Comparison of ENCODE assay signal across 8 cellular contexts in the genomic region with DNA sequence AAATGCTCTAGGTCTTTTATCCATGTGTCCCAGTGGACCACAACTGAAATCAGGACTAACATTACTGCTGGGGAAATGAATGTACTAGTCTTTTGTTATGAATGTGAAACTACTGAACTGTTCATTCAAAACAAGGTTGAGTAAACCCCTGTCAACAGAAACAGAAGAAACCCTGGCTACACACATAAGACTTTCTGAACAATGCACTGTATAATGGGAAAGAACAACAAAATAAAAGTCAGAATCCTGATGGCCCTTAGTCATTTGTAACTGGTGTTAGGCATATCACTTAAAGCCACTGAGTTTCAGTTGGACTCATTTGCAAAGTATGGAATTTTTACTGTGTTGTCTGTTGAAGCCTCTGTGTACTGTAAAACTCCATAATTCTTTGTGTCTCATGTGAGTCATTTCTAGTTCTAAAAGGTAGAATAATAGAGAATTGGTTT.
DNase-seq lines count a peak whose midpoint lies in the region; ATAC-seq, FAIRE-seq and TF ChIP-seq lines count a peak whose summit lies in the region.

No MANE protein-coding gene starts in this region.

- no peak for TF ChIP-seq CTCF in endothelial cell of umbilical vein (IDR thresholded peaks at IDR 0.05; ENCODE audit: extremely low read depth in 1 of 2, insufficient read depth in 1 of 2, low read depth in 1 of 2, low read length in 2 of 2)

- FAIRE-seq in GM12892 (lab: Jason Lieb, UNC): peak; percentile 87
- FAIRE-seq in endothelial cell of umbilical vein (lab: Jason Lieb, UNC): no peak

- H4K20me1 ChIP-seq in endothelial cell of umbilical vein (replicated peaks; ENCODE audit: control insufficient read depth, extremely low read depth, insufficient read depth, low read length): no peaks in the 10 kb centered on the region

- H3K9me1 ChIP-seq in endothelial cell of umbilical vein (replicated peaks; ENCODE audit: control insufficient read depth, extremely low read depth, insufficient read depth, low read length): no peaks in the 10 kb centered on the region

- no peak overlapping the region for H3K9ac ChIP-seq in endothelial cell of umbilical vein (replicated peaks; ENCODE audit: extremely low read depth, insufficient read depth, low read length)

- no peak overlapping the region for H3K27ac ChIP-seq in endothelial cell of umbilical vein (ENCODE audit: insufficient read depth, low read depth, low read length)

- no peak overlapping the region for H2AFZ ChIP-seq in endothelial cell of umbilical vein (ENCODE audit: low read depth, low read length)

- no peak for TF ChIP-seq POLR2A in GM12892 (IDR thresholded peaks at IDR 0.05; ENCODE audit: low read depth, low read length)
- no peak for TF ChIP-seq POLR2A in endothelial cell of umbilical vein (IDR thresholded peaks at IDR 0.05; ENCODE audit: low read depth, low read length)

- POLR2A ChIA-PET in endothelial cell of umbilical vein (lab: Charles Lee): no interaction called here

- CTCF ChIA-PET in endothelial cell of umbilical vein (lab: Charles Lee): interaction anchor here (0.7 to 1.3 kb wide), 3 partner anchors 45 to 660 kb away, joined by 3 to 9 read pairs (median 4); no protein-coding TSS in a partner anchor

- H3K4me2 ChIP-seq in endothelial cell of umbilical vein (ENCODE audit: insufficient read depth, low read length): no peak overlapping the region

- H3K79me2 ChIP-seq in endothelial cell of umbilical vein (ENCODE audit: control insufficient read depth, insufficient read depth, low read length): no peaks in the 10 kb centered on the region

- H3K27me3 ChIP-seq in endothelial cell of umbilical vein (ENCODE audit: control insufficient read depth in 2 of 2, insufficient read depth in 2 of 2, low read length in 2 of 2): no peaks in the 10 kb centered on the region

- no peaks in the 10 kb centered on the region for H3K36me3 ChIP-seq in endothelial cell of umbilical vein (ENCODE audit: control insufficient read depth in 2 of 2, extremely low read depth in 1 of 2, insufficient read depth in 2 of 2, low read length in 2 of 2)

- ATAC-seq in GM21360 (IDR thresholded peaks at IDR 0.05; ENCODE audit: unreplicated experiment) (peak; percentile 80), HG03432 (IDR thresholded peaks at IDR 0.05; ENCODE audit: unreplicated experiment) (peak; percentile 94)

- no TSS peak for BruUV-seq in endothelial cell of umbilical vein (replicated peaks; lab: Mats Ljungman, UMichigan)

- no peak overlapping the region for H3K4me3 ChIP-seq in endothelial cell of umbilical vein (replicated peaks in 1 of 3; ENCODE audit: insufficient read depth in 1 of 3, low read depth in 1 of 3, low read length in 3 of 3)

- peaks cover 10% of the 10 kb centered on the region for H3K4me1 ChIP-seq in endothelial cell of umbilical vein (ENCODE audit: control insufficient read depth, extremely low read depth, insufficient read depth, low read length)

- H3K9me3 ChIP-seq in endothelial cell of umbilical vein (replicated peaks; ENCODE audit: control insufficient read depth, insufficient read depth, low read length): no peaks in the 10 kb centered on the region

- no peak for DNase-seq in GM12892 (ENCODE audit: insufficient read length)
- DNase-seq in endothelial cell of umbilical vein (ENCODE audit: low read depth, low spot score): peak; percentile 31
- no peak for DNase-seq in NCI-H1417 treated with DMSO at 0.1 percent for 48 hours (lab: John Stamatoyannopoulos, UW)
- DNase-seq in posterior cingulate gyrus: no peak
- no peak for DNase-seq in NAMALWA (ENCODE audit: low spot score)
- no peak for DNase-seq in AG20443 (ENCODE audit: low spot score)

- dilution Hi-C loops in endothelial cell of umbilical vein (cut with MboI; ENCODE audit: extremely low pct_ligation_motif_present, low sequenced_read_pairs): no loop called here

- intact Hi-C loops in endothelial cell of umbilical vein (cut with micrococcal nuclease): no loop called here
- intact Hi-C loops in posterior cingulate gyrus (cut with DNase I): no loop called here

TF ChIP-seq in endothelial cell of umbilical vein, 7 proteins besides CTCF, POLR2A, EP300 and RAD21:
- no peak for TF ChIP-seq POLR2AphosphoS5 (IDR thresholded peaks at IDR 0.05; ENCODE audit: insufficient read depth, low read depth, low read length)
- TF ChIP-seq JUN (IDR thresholded peaks at IDR 0.05; ENCODE audit: borderline replicate concordance, insufficient read depth, insufficient read length, low read depth): no peak
- TF ChIP-seq EZH2 (IDR thresholded peaks at IDR 0.05; ENCODE audit: borderline replicate concordance, low read depth, low read length, severe bottlenecking): no peak
- no peak for TF ChIP-seq MYC (IDR thresholded peaks at IDR 0.05; ENCODE audit: low read depth, low read length)
- TF ChIP-seq, protein P1, sequence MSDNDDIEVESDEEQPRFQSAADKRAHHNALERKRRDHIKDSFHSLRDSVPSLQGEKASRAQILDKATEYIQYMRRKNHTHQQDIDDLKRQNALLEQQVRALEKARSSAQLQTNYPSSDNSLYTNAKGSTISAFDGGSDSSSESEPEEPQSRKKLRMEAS (IDR thresholded peaks at IDR 0.05; ENCODE audit: insufficient read depth, insufficient read length): no peak
- no peak for TF ChIP-seq GATA2 (IDR thresholded peaks at IDR 0.05; ENCODE audit: insufficient read depth, insufficient read length, low read depth, low read length)
- no peak for TF ChIP-seq FOS (IDR thresholded peaks at IDR 0.05; ENCODE audit: borderline replicate concordance, insufficient read depth, low read length)
TF ChIP-seq in endothelial cell of umbilical vein: peak in this region for 0.
